1 cellular context compared by ENCODE assay signal in genomic region chr9:122912964-122913673, GRCh38.
TF ChIP-seq lines count a peak whose summit lies in the region.

TSS of gene ZBTB6 (minus strand) at chr9:122913323. CDS start at chr9:122912072, 1,251 bp downstream.

TF ChIP-seq in HepG2, 621 proteins besides CTCF, POLR2A, EP300 and RAD21 (continued from another document and continues in another):
- TF ChIP-seq HNF1A (IDR thresholded peaks at IDR 0.05; ENCODE audit: low read depth) = no peak
- peak; percentile 25; the same call in 1 of the 2 replicates for TF ChIP-seq HNF1A (CRISPR knock-in tag; IDR thresholded peaks at IDR 0.05; ENCODE audit: borderline replicate concordance)
- no peak for TF ChIP-seq ZNF276 (CRISPR knock-in tag; IDR thresholded peaks at IDR 0.05; ENCODE audit: low read depth)
- TF ChIP-seq NCOR1 (IDR thresholded peaks at IDR 0.05; ENCODE audit: borderline replicate concordance, low read length) = no peak
- TF ChIP-seq ELF4 (CRISPR knock-in tag; IDR thresholded peaks at IDR 0.05; ENCODE audit: borderline replicate concordance) = peak; percentile 96
- TF ChIP-seq ZNF766 (CRISPR knock-in tag; IDR thresholded peaks at IDR 0.05; ENCODE audit: borderline replicate concordance) = no peak
- no peak for TF ChIP-seq ZFYVE20 (CRISPR knock-in tag; IDR thresholded peaks at IDR 0.05; ENCODE audit: borderline replicate concordance, low read depth)
- TF ChIP-seq KDM5A (IDR thresholded peaks at IDR 0.05; ENCODE audit: borderline replicate concordance, low read length) = peak; percentile 82
- peak; percentile 31; the same call in 1 of the 2 replicates for TF ChIP-seq ZNF143 (CRISPR knock-in tag; IDR thresholded peaks at IDR 0.05)
- 0 out of 2 replicates have a peak, but pooled peaks have one; percentile 52 for TF ChIP-seq ZSCAN22 (CRISPR knock-in tag; IDR thresholded peaks at IDR 0.05)
- TF ChIP-seq MATR3 (CRISPR knock-in tag; IDR thresholded peaks at IDR 0.05) = no peak
- no peak for TF ChIP-seq ZBTB37 (CRISPR knock-in tag; IDR thresholded peaks at IDR 0.05)
- no peak for TF ChIP-seq ZHX1 (CRISPR knock-in tag; IDR thresholded peaks at IDR 0.05; ENCODE audit: low read depth)
- no peak for TF ChIP-seq ZNF770 (CRISPR knock-in tag; IDR thresholded peaks at IDR 0.05)
- TF ChIP-seq HNRNPUL1 (IDR thresholded peaks at IDR 0.05; ENCODE audit: low read depth, low read length) = no peak
- TF ChIP-seq PITX1 (CRISPR knock-in tag; IDR thresholded peaks at IDR 0.05) = peak; percentile 74; the same call in 1 of the 2 replicates
- no peak for TF ChIP-seq HOXA9 (CRISPR knock-in tag; IDR thresholded peaks at IDR 0.05; ENCODE audit: borderline replicate concordance)
- no peak for TF ChIP-seq ZNF121 (CRISPR knock-in tag; IDR thresholded peaks at IDR 0.05)
- peak; percentile 39; the same call in 1 of the 2 replicates for TF ChIP-seq STAG1 (CRISPR knock-in tag; IDR thresholded peaks at IDR 0.05)
- TF ChIP-seq SNAPC5 (CRISPR knock-in tag; IDR thresholded peaks at IDR 0.05; ENCODE audit: borderline replicate concordance) = no peak
- TF ChIP-seq GATA4 (IDR thresholded peaks at IDR 0.05; ENCODE audit: borderline replicate concordance, low read depth) = 0 out of 2 replicates have a peak, but pooled peaks have one; percentile 7
- TF ChIP-seq ZNF800 (CRISPR knock-in tag; IDR thresholded peaks at IDR 0.05) = 0 out of 2 replicates have a peak, but pooled peaks have one; percentile 49
- TF ChIP-seq ZNF570 (CRISPR knock-in tag; IDR thresholded peaks at IDR 0.05; ENCODE audit: borderline replicate concordance) = no peak
- no peak for TF ChIP-seq GMEB2 (CRISPR knock-in tag; IDR thresholded peaks at IDR 0.05; ENCODE audit: low read depth)
- no peak for TF ChIP-seq ZBTB46 (CRISPR knock-in tag; IDR thresholded peaks at IDR 0.05; ENCODE audit: borderline replicate concordance)
- TF ChIP-seq REL (CRISPR knock-in tag; conservative IDR thresholded peaks at IDR 0.05) = no peak
- 0 out of 2 replicates have a peak, but pooled peaks have one; percentile 23 for TF ChIP-seq WIZ (CRISPR knock-in tag; IDR thresholded peaks at IDR 0.05)
- no peak for TF ChIP-seq ZNF33B (CRISPR knock-in tag; IDR thresholded peaks at IDR 0.05)
- peak; percentile 89 for TF ChIP-seq ZFP91 (CRISPR knock-in tag; IDR thresholded peaks at IDR 0.05; ENCODE audit: borderline replicate concordance)
- no peak for TF ChIP-seq PAXIP1 (CRISPR knock-in tag; conservative IDR thresholded peaks at IDR 0.05)
